9 cellular contexts compared by ENCODE assay signal in the genomic region with DNA sequence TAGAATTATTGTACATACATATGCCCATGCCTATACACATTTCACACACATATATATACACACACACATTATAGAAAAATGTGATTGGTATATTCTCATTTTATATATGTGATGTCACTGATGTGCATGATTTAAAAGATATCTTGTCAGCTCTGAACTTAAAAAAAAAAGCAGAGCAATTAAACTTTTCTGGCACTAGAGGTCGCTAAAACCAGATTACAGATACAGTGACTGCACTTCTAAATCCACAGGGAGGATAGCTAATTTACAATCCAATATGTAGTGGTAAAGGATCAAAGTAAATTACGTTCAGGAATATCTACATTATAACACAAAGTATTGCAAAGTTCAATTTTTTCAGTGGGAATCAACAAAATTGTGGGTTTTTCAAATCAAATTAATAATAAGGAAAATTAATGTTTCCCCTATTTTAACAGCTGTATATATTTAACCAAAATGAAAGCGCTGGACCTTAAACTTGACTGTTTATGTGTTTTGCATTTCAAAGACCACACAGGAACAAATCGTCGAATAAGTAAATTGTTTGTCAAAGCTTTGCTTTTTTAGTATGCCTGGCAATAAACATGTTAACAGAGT.
DNase-seq lines count a peak whose midpoint lies in the region; ATAC-seq and TF ChIP-seq lines count a peak whose summit lies in the region.
"Had no signal": no experiment of that assay in that cellular context is flagged by ENCODE, and none has a peak within 500 bp of the region (broad histone marks: within the 10 kb centered on the region; RNA-seq: fewer than 3 reads in every experiment).

No MANE protein-coding gene starts in this region.

- H3K4me3 Mint-ChIP-seq in GM23338 (no peak overlapping the region), neural progenitor cell (no peak overlapping the region)
- H3K4me3 Mint-ChIP-seq: activated naive CD8-positive, alpha-beta T cell had no signal

- TF ChIP-seq POLR2A in gastrocnemius medialis (IDR thresholded peaks at IDR 0.05): no peak

- peak; percentile 50 for ATAC-seq in GM23338
- ATAC-seq in gastrocnemius medialis: no peak
- no peak for ATAC-seq in GM18511 (IDR thresholded peaks at IDR 0.05; ENCODE audit: unreplicated experiment)

- H3K4me1 Mint-ChIP-seq in GM23338 (peaks cover 16% of the 10 kb centered on the region; the same call in 2 of the 3 replicates), neural progenitor cell (no peaks in the 10 kb centered on the region)

- no peak overlapping the region for H3K4me3 ChIP-seq in GM23338
- H3K4me3 ChIP-seq in choroid plexus epithelial cell (ENCODE audit: low read depth, low read length): no peak overlapping the region
- H3K4me3 ChIP-seq in neural progenitor cell: no peak overlapping the region
- no peak overlapping the region for H3K4me3 ChIP-seq in gastrocnemius medialis

- H3F3A ChIP-seq in GM23338 (replicated peaks; ENCODE audit: low read depth) (no peaks in the 10 kb centered on the region), neural progenitor cell (ENCODE audit: low read depth) (no peaks in the 10 kb centered on the region)

- H4K20me1 ChIP-seq in GM23338 (replicated peaks; ENCODE audit: insufficient read depth) (no peaks in the 10 kb centered on the region), neural progenitor cell (ENCODE audit: low read depth) (no peaks in the 10 kb centered on the region)

- peaks cover 2% of the 10 kb centered on the region for H3K27me3 Mint-ChIP-seq in GM23338 (ENCODE audit: insufficient read depth, low read depth, poor library complexity)
- peaks cover 2% of the 10 kb centered on the region for H3K27me3 Mint-ChIP-seq in neural progenitor cell (ENCODE audit: insufficient read depth, low read depth)
- H3K27me3 Mint-ChIP-seq: activated naive CD8-positive, alpha-beta T cell had no signal

- no peaks in the 10 kb centered on the region for H3K9me2 ChIP-seq in GM23338 (ENCODE audit: insufficient read depth)

- peak; percentile 65 to 90 for TF ChIP-seq CTCF in GM23338 (conservative IDR thresholded peaks at IDR 0.05; ENCODE audit: low read depth in 2 of 2)
- TF ChIP-seq CTCF in choroid plexus epithelial cell (conservative IDR thresholded peaks at IDR 0.05; ENCODE audit: low read depth, low read length): peak; percentile 63
- TF ChIP-seq CTCF in neural progenitor cell (IDR thresholded peaks at IDR 0.05): peak; percentile 87
- TF ChIP-seq CTCF in gastrocnemius medialis (IDR thresholded peaks at IDR 0.05 in 4 of 5, conservative IDR thresholded peaks at IDR 0.05 in 1 of 5): no peak

- no peaks in the 10 kb centered on the region for H3K79me2 ChIP-seq in GM23338 (replicated peaks; ENCODE audit: insufficient read depth)
- no peaks in the 10 kb centered on the region for H3K79me2 ChIP-seq in neural progenitor cell (ENCODE audit: low read depth)

- no peaks in the 10 kb centered on the region for H3K36me3 Mint-ChIP-seq in GM23338 (ENCODE audit: low read depth)
- H3K36me3 Mint-ChIP-seq in neural progenitor cell: no peaks in the 10 kb centered on the region
- H3K36me3 Mint-ChIP-seq: activated naive CD8-positive, alpha-beta T cell had no signal

- H3K9ac ChIP-seq in neural progenitor cell: no peak overlapping the region

- DNase-seq in Ammon's horn (ENCODE audit: low spot score): peak; percentile 30
- peak; percentile 73 for DNase-seq in GM23338 (ENCODE audit: low spot score)
- peak; percentile 7 for DNase-seq in NCI-H2196 treated with DMSO at 0.1 percent for 48 hours (lab: John Stamatoyannopoulos, UW; ENCODE audit: unreplicated experiment)
- DNase-seq in choroid plexus epithelial cell (ENCODE audit: low read depth): peak; percentile 67
- peak; percentile 32 for DNase-seq in neural progenitor cell (ENCODE audit: low spot score)
- no peak for DNase-seq in gastrocnemius medialis
- DNase-seq in activated gamma-delta T cell (lab: John Stamatoyannopoulos, UW): no peak

- H3K9me3 Mint-ChIP-seq in GM23338 (no peaks in the 10 kb centered on the region), neural progenitor cell (no peaks in the 10 kb centered on the region)

- intact Hi-C loops in gastrocnemius medialis (cut with DNase I; ENCODE audit: low total_unique reads): no loop called here

- H3K36me3 ChIP-seq in GM23338 (ENCODE audit: insufficient read depth) (no peaks in the 10 kb centered on the region), neural progenitor cell (no peaks in the 10 kb centered on the region), gastrocnemius medialis (no peaks in the 10 kb centered on the region)

- H3K4me1 ChIP-seq in GM23338 (ENCODE audit: insufficient read depth) (peaks cover 3% of the 10 kb centered on the region; the same call in 1 of the 2 replicates), neural progenitor cell (no peaks in the 10 kb centered on the region), gastrocnemius medialis (no peaks in the 10 kb centered on the region)

- in situ Hi-C loops in gastrocnemius medialis (cut with MboI; ENCODE audit: low sequenced_read_pairs in 4 of 4): no loop called here

- H3K4me2 ChIP-seq in GM23338: 0 out of 2 replicates have a peak overlapping the region, but pooled peaks have one; percentile 5
- no peak overlapping the region for H3K4me2 ChIP-seq in neural progenitor cell

- H3K27ac ChIP-seq in GM23338 (ENCODE audit: low read depth): no peak overlapping the region
- H3K27ac ChIP-seq in neural progenitor cell: no peak overlapping the region
- no peak overlapping the region for H3K27ac ChIP-seq in gastrocnemius medialis

- H3K27me3 ChIP-seq in GM23338 (ENCODE audit: insufficient read depth) (no peaks in the 10 kb centered on the region), neural progenitor cell (no peaks in the 10 kb centered on the region), gastrocnemius medialis (no peaks in the 10 kb centered on the region)

- H3K9me3 ChIP-seq in neural progenitor cell (ENCODE audit: low read depth): no peaks in the 10 kb centered on the region
- no peaks in the 10 kb centered on the region for H3K9me3 ChIP-seq in gastrocnemius medialis

- H3K27ac Mint-ChIP-seq in GM23338 (no peak overlapping the region), neural progenitor cell (no peak overlapping the region)
- H3K27ac Mint-ChIP-seq: activated naive CD8-positive, alpha-beta T cell had no signal

- no peak overlapping the region for H2AFZ ChIP-seq in GM23338
- H2AFZ ChIP-seq in neural progenitor cell (replicated peaks): no peak overlapping the region

TF ChIP-seq in GM23338, 12 proteins besides CTCF, POLR2A, EP300 and RAD21 (continues in another document):
- no peak for TF ChIP-seq ZNF331 (CRISPR knock-in tag; IDR thresholded peaks at IDR 0.05; ENCODE audit: low read depth)
- no peak for TF ChIP-seq STAT1 (IDR thresholded peaks at IDR 0.05; ENCODE audit: unreplicated experiment)
- TF ChIP-seq, protein P1, sequence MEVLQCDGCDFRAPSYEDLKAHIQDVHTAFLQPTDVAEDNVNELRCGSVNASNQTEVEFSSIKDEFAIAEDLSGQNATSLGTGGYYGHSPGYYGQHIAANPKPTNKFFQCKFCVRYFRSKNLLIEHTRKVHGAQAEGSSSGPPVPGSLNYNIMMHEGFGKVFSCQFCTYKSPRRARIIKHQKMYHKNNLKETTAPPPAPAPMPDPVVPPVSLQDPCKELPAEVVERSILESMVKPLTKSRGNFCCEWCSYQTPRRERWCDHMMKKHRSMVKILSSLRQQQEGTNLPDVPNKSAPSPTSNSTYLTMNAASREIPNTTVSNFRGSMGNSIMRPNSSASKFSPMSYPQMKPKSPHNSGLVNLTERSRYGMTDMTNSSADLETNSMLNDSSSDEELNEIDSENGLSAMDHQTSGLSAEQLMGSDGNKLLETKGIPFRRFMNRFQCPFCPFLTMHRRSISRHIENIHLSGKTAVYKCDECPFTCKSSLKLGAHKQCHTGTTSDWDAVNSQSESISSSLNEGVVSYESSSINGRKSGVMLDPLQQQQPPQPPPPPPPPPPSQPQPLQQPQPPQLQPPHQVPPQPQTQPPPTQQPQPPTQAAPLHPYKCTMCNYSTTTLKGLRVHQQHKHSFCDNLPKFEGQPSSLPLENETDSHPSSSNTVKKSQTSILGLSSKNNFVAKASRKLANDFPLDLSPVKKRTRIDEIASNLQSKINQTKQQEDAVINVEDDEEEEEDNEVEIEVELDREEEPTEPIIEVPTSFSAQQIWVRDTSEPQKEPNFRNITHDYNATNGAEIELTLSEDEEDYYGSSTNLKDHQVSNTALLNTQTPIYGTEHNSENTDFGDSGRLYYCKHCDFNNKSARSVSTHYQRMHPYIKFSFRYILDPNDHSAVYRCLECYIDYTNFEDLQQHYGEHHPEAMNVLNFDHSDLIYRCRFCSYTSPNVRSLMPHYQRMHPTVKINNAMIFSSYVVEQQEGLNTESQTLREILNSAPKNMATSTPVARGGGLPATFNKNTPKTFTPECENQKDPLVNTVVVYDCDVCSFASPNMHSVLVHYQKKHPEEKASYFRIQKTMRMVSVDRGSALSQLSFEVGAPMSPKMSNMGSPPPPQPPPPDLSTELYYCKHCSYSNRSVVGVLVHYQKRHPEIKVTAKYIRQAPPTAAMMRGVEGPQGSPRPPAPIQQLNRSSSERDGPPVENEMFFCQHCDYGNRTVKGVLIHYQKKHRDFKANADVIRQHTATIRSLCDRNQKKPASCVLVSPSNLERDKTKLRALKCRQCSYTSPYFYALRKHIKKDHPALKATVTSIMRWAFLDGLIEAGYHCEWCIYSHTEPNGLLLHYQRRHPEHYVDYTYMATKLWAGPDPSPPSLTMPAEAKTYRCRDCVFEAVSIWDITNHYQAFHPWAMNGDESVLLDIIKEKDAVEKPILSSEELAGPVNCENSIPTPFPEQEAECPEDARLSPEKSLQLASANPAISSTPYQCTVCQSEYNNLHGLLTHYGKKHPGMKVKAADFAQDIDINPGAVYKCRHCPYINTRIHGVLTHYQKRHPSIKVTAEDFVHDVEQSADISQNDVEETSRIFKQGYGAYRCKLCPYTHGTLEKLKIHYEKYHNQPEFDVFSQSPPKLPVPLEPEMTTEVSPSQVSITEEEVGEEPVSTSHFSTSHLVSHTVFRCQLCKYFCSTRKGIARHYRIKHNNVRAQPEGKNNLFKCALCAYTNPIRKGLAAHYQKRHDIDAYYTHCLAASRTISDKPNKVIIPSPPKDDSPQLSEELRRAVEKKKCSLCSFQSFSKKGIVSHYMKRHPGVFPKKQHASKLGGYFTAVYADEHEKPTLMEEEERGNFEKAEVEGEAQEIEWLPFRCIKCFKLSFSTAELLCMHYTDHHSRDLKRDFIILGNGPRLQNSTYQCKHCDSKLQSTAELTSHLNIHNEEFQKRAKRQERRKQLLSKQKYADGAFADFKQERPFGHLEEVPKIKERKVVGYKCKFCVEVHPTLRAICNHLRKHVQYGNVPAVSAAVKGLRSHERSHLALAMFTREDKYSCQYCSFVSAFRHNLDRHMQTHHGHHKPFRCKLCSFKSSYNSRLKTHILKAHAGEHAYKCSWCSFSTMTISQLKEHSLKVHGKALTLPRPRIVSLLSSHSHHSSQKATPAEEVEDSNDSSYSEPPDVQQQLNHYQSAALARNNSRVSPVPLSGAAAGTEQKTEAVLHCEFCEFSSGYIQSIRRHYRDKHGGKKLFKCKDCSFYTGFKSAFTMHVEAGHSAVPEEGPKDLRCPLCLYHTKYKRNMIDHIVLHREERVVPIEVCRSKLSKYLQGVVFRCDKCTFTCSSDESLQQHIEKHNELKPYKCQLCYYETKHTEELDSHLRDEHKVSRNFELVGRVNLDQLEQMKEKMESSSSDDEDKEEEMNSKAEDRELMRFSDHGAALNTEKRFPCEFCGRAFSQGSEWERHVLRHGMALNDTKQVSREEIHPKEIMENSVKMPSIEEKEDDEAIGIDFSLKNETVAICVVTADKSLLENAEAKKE (CRISPR knock-in tag; IDR thresholded peaks at IDR 0.05): no peak

Comparison
In these comparisons a context has a peak if more than half of its experiments do, and no peak if none do; other contexts are left out.
1. DNase-seq: peak in Ammon's horn (single experiment), GM23338 (single experiment), NCI-H2196 treated with DMSO at 0.1 percent for 48 hours (single experiment), choroid plexus epithelial cell (single experiment) and neural progenitor cell (single experiment); none in gastrocnemius medialis (0 of 2) and activated gamma-delta T cell (single experiment).
2. CTCF ChIP-seq: peak in GM23338 (2 of 2), choroid plexus epithelial cell (single experiment) and neural progenitor cell (single experiment); none in gastrocnemius medialis (0 of 5).